Comparison of ENCODE assay signal across 16 cellular contexts in genomic region chr17:22217135-22217534, GRCh38.
"Had no signal": no experiment of that assay in that cellular context is flagged by ENCODE, and none has a peak within 500 bp of the region (broad histone marks: within the 10 kb centered on the region; RNA-seq: fewer than 3 reads in every experiment).

No MANE protein-coding gene starts in this region.

- H3K4me2 ChIP-seq: neural progenitor cell had no signal

- ATAC-seq: esophagus mucosa; left colon; stimulated activated effector memory CD8-positive, alpha-beta T cell treated with anti-CD3 and anti-CD28 coated beads, Interleukin-12 subunit alpha, Interleukin-12 subunit beta, amount 100 ng/mL, for 72 hours; T-cell had no signal

- H3K9me3 ChIP-seq: vagina had no signal

- H3K27me3 ChIP-seq: cardiac muscle cell, neural progenitor cell, vagina had no signal

- FAIRE-seq: endometrium had no signal

- H3K27ac ChIP-seq: cardiac muscle cell, dorsolateral prefrontal cortex, neural progenitor cell, vagina had no signal

- H2AFZ ChIP-seq: neural progenitor cell had no signal

- H3K9ac ChIP-seq: neural progenitor cell had no signal

- DNase-seq: activated CD4-positive, CD25-positive, alpha-beta regulatory T cell treated with anti-CD3 and anti-CD28 coated beads, Interleukin-2, amount 50 U/mL, for 72 hours; activated naive CD4-positive, alpha-beta T cell treated with anti-CD3 and anti-CD28 coated beads, Interleukin-2, amount 50 U/mL, for 16 hours; activated T-cell treated with anti-CD3 and anti-CD28 coated beads, Interleukin-2, amount 50 U/mL, for 24 hours; hippocampal formation; left colon; naive B cell; T-cell; T1000 had no signal

- H3K4me1 ChIP-seq: neural progenitor cell, vagina had no signal

- H3K4me3 ChIP-seq: cardiac muscle cell, lung, neural progenitor cell, vagina had no signal

- H3K36me3 ChIP-seq: cardiac muscle cell, neural progenitor cell, vagina had no signal
